22 cellular contexts compared by ENCODE assay signal in genomic region chr14:27672047-27672446, GRCh38.
A peak's percentile ranks its signal among the peaks of the same experiment; 100 is the strongest.
DNase-seq lines count a peak whose midpoint lies in the region; ATAC-seq, FAIRE-seq and TF ChIP-seq lines count a peak whose summit lies in the region.
"Had no signal": no experiment of that assay in that cellular context is flagged by ENCODE, and none has a peak within 500 bp of the region (broad histone marks: within the 10 kb centered on the region; RNA-seq: fewer than 3 reads in every experiment).

No MANE protein-coding gene starts in this region.

- no peaks in the 10 kb centered on the region for H3K9me3 ChIP-seq in Panc1 (ENCODE audit: control insufficient read depth, insufficient read depth, low read depth, low read length)
- no peaks in the 10 kb centered on the region for H3K9me3 ChIP-seq in upper lobe of left lung
- H3K9me3 ChIP-seq: ascending aorta, MG63, SJSA1, suprapubic skin had no signal

- no peak overlapping the region for H3K4me3 Mint-ChIP-seq in activated naive CD4-positive, alpha-beta T cell treated with anti-CD3 and anti-CD28 coated beads, Interleukin-2, amount 10 ng/mL, durations not matched to agents 7 days and 5 days
- H3K4me3 Mint-ChIP-seq: activated CD4-positive, alpha-beta T cell treated with anti-CD3 and anti-CD28 coated beads, Interleukin-2, amount 10 ng/mL, durations not matched to agents 24 days and 14 days had no signal

- no peak for TF ChIP-seq EP300 in upper lobe of left lung (IDR thresholded peaks at IDR 0.05)

- H3K9me3 Mint-ChIP-seq in activated naive CD4-positive, alpha-beta T cell treated with anti-CD3 and anti-CD28 coated beads, Interleukin-2, amount 10 ng/mL, durations not matched to agents 7 days and 5 days, result peaks cover 12% of the 10 kb centered on the region

- H3K27me3 Mint-ChIP-seq in activated naive CD4-positive, alpha-beta T cell treated with anti-CD3 and anti-CD28 coated beads, Interleukin-2, amount 10 ng/mL, durations not matched to agents 7 days and 5 days, result no peaks in the 10 kb centered on the region
- H3K27me3 Mint-ChIP-seq: activated CD4-positive, alpha-beta T cell treated with anti-CD3 and anti-CD28 coated beads, Interleukin-2, amount 10 ng/mL, durations not matched to agents 24 days and 14 days had no signal

- FAIRE-seq in HTR-8/SVneo (lab: Jason Lieb, UNC), result no peak
- FAIRE-seq: GM12878 had no signal

- H3K4me1 ChIP-seq in Panc1 (ENCODE audit: control insufficient read depth, insufficient read depth, low read length) (no peaks in the 10 kb centered on the region), upper lobe of left lung (no peaks in the 10 kb centered on the region)
- H3K4me1 ChIP-seq: ascending aorta, foreskin keratinocyte, SJSA1, suprapubic skin had no signal

- no peaks in the 10 kb centered on the region for H3K4me1 Mint-ChIP-seq in activated naive CD4-positive, alpha-beta T cell treated with anti-CD3 and anti-CD28 coated beads, Interleukin-2, amount 10 ng/mL, durations not matched to agents 7 days and 5 days
- H3K4me1 Mint-ChIP-seq: activated CD4-positive, alpha-beta T cell treated with anti-CD3 and anti-CD28 coated beads, Interleukin-2, amount 10 ng/mL, durations not matched to agents 24 days and 14 days; nephron had no signal

- H3K36me3 Mint-ChIP-seq in activated naive CD4-positive, alpha-beta T cell treated with anti-CD3 and anti-CD28 coated beads, Interleukin-2, amount 10 ng/mL, durations not matched to agents 7 days and 5 days, result no peaks in the 10 kb centered on the region

- intact Hi-C loops in Panc1 (cut with micrococcal nuclease; ENCODE audit: unreplicated experiment), result no loop called here

- TF ChIP-seq CTCF in Panc1 (IDR thresholded peaks at IDR 0.05) (no peak; the same call in 1 of the 2 replicates), upper lobe of left lung (IDR thresholded peaks at IDR 0.05) (no peak)

- ATAC-seq in Panc1, result no peak
- ATAC-seq in GM18858 (IDR thresholded peaks at IDR 0.05; ENCODE audit: unreplicated experiment), result no peak
- no peak for ATAC-seq in HG03460 (IDR thresholded peaks at IDR 0.05; ENCODE audit: unreplicated experiment)
- no peak for ATAC-seq in upper lobe of left lung (ENCODE audit: low FRiP score in 2 of 2)
- ATAC-seq: foreskin keratinocyte, GM12878 had no signal

- POLR2A ChIA-PET in Panc1 (lab: Charles Lee), result no interaction called here

- CTCF ChIA-PET in Panc1 (lab: Charles Lee), result no interaction called here
- CTCF ChIA-PET in activated naive CD4-positive, alpha-beta T cell treated with anti-CD3 and anti-CD28 coated beads, Interleukin-2, amount 10 ng/mL, durations not matched to agents 7 days and 5 days (lab: Charles Lee), result no interaction called here

- in situ Hi-C loops in Panc1 (cut with HindIII; ENCODE audit: low pct_unique_long_range_greater_than_20kb, low sequenced_read_pairs), result no loop called here

- no TSS peak for BruUV-seq in Panc1 (replicated peaks; lab: Mats Ljungman, UMichigan)

- H3K27ac Mint-ChIP-seq in activated naive CD4-positive, alpha-beta T cell treated with anti-CD3 and anti-CD28 coated beads, Interleukin-2, amount 10 ng/mL, durations not matched to agents 7 days and 5 days, result no peak overlapping the region
- H3K27ac Mint-ChIP-seq: activated CD4-positive, alpha-beta T cell treated with anti-CD3 and anti-CD28 coated beads, Interleukin-2, amount 10 ng/mL, durations not matched to agents 24 days and 14 days; nephron had no signal

- peak overlapping the region; percentile 29; the same call in 1 of the 2 replicates for H3K27ac ChIP-seq in Panc1 (ENCODE audit: low read length)
- H3K27ac ChIP-seq in upper lobe of left lung, result no peak overlapping the region
- H3K27ac ChIP-seq: ascending aorta, epithelial cell of prostate, foreskin keratinocyte, SJSA1, suprapubic skin had no signal

- WGBS in upper lobe of left lung, 2 donors, result 71 to 81% methylated on average over 3 of the region's 3 CpGs

- TF ChIP-seq POLR2A in upper lobe of left lung (IDR thresholded peaks at IDR 0.05), result no peak

- DNase-seq in HTR-8/SVneo (ENCODE audit: insufficient read length, low spot score) (peak; percentile 10), Panc1 (ENCODE audit: low read depth, low spot score) (no peak), glomerular endothelial cell (ENCODE audit: extremely low read depth, low read depth, low spot score) (peak; percentile 20), upper lobe of left lung (no peak)
- DNase-seq in activated naive CD4-positive, alpha-beta T cell treated with anti-CD3 and anti-CD28 coated beads, Interleukin-2, amount 10 ng/mL, durations not matched to agents 7 days and 5 days, result no peak
- DNase-seq: activated CD4-positive, alpha-beta T cell treated with anti-CD3 and anti-CD28 coated beads, Interleukin-2, amount 10 ng/mL, durations not matched to agents 24 days and 14 days; activated CD8-positive, alpha-beta memory T cell treated with anti-CD3 and anti-CD28 coated beads, Interleukin-2, amount 50 U/mL, for 48 hours; activated naive CD4-positive, alpha-beta T cell; Calu3; foreskin keratinocyte; GDM1; MG63; NCI-H1694; NCI-H226 had no signal

- no peaks in the 10 kb centered on the region for H3K27me3 ChIP-seq in Panc1 (ENCODE audit: control insufficient read depth, insufficient read depth, low read length)
- H3K27me3 ChIP-seq in upper lobe of left lung, result no peaks in the 10 kb centered on the region
- H3K27me3 ChIP-seq: ascending aorta, foreskin keratinocyte, MG63, SJSA1, suprapubic skin had no signal

- H3K4me3 ChIP-seq in Panc1 (ENCODE audit: low read depth in 2 of 2, low read length in 2 of 2), result no peak overlapping the region; a peak in 1 of 4 replicates
- no peak overlapping the region for H3K4me3 ChIP-seq in upper lobe of left lung
- H3K4me3 ChIP-seq: ascending aorta, GM12878, MG63, SJSA1, suprapubic skin had no signal

- H3K36me3 ChIP-seq in Panc1 (ENCODE audit: control insufficient read depth, insufficient read depth, low read length) (no peaks in the 10 kb centered on the region), upper lobe of left lung (no peaks in the 10 kb centered on the region)
- H3K36me3 ChIP-seq: ascending aorta, MG63, SJSA1, suprapubic skin had no signal

Comparison
In these comparisons a context has a peak if more than half of its experiments do, and no peak if none do; other contexts are left out.
1. DNase-seq: peak in HTR-8/SVneo (single experiment) and glomerular endothelial cell (single experiment); none in Panc1 (single experiment), activated naive CD4-positive, alpha-beta T cell treated with anti-CD3 and anti-CD28 coated beads, Interleukin-2, amount 10 ng/mL, durations not matched to agents 7 days and 5 days (single experiment) and upper lobe of left lung (0 of 2).